ENCODE assay signal across 16 cellular contexts in the genomic region with DNA sequence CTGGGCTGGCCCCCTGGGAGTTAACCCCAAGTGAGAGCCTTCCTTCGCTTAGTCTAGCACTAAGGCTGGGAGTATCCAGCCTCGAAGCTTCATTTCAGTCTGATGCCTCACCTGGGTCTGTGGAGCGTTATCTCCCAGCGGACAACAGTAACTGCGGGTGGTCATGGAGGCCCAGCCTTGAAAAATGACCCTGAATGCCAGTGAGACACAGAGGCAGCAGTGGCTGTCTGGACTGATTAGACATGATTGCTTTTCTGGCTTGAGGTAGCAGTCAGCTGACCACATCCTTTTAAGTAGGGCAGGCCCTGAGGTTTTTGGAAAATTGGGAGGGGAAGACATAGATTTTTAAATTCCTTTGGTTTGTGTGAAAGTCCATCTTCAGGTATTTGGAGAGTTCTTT.
"Had no signal": no experiment of that assay in that cellular context is flagged by ENCODE, and none has a peak within 500 bp of the region (broad histone marks: within the 10 kb centered on the region; RNA-seq: fewer than 3 reads in every experiment).

No MANE protein-coding gene starts in this region.

- DNase-seq: activated CD4-positive, alpha-beta T cell treated with anti-CD3 and anti-CD28 coated beads, Interleukin-2, amount 50 U/mL, for 4 hours; activated CD4-positive, CD25-positive, alpha-beta regulatory T cell treated with anti-CD3 and anti-CD28 coated beads, Interleukin-2, amount 50 U/mL, for 72 hours; activated effector memory CD4-positive, alpha-beta T cell treated with Interleukin-2 at 50 U/mL for 16 hours; activated T-cell treated with anti-CD3 and anti-CD28 coated beads, Interleukin-2, amount 50 U/mL, for 24 hours; amygdala; colonic mucosa; effector CD4-positive, alpha-beta T cell; heart left ventricle; mammary epithelial cell; natural killer cell; right lobe of liver; spleen; stimulated activated naive CD4-positive, alpha-beta T cell treated with Interleukin-2 at 50 U/mL for 16 hours had no signal

- H3K27ac ChIP-seq: cardiac muscle cell, colonic mucosa, heart left ventricle, prostate gland, right lobe of liver, spleen had no signal

- H3K27me3 ChIP-seq: cardiac muscle cell, colonic mucosa, heart left ventricle, right lobe of liver, spleen had no signal

- H3K36me3 ChIP-seq: cardiac muscle cell, colonic mucosa, heart left ventricle, prostate gland, right lobe of liver, spleen had no signal

- H3K4me1 ChIP-seq: colonic mucosa, heart left ventricle, prostate gland had no signal

- H3K9me3 ChIP-seq: colonic mucosa, heart left ventricle, prostate gland, right lobe of liver, spleen had no signal

- H3K4me3 ChIP-seq: cardiac muscle cell, colonic mucosa, heart left ventricle, prostate gland, right lobe of liver, spleen had no signal

- ATAC-seq: left lobe of liver, natural killer cell, right lobe of liver had no signal
